ENCODE assay signal across 19 cellular contexts in the genomic region with DNA sequence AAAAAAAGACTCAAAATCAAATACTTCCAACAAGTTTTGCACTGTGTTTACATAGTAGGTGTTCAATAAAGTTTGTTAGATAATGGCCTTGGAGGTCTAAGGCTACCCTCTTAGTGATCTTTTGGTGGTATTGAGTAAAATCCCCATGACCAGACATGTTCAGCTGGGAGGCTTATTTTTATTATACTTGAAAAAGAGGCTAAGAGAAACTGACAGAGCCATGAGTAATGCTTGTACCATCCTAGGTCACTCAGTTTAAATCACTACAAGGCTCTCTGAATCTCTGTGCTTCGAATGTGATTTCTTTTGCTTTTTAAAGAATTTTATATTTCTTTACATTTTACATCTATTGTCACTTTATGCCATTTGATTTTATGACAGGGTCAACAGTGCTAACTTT.
DNase-seq lines count a peak whose midpoint lies in the region; ATAC-seq, FAIRE-seq and TF ChIP-seq lines count a peak whose summit lies in the region.
"Had no signal": no experiment of that assay in that cellular context is flagged by ENCODE, and none has a peak within 500 bp of the region (broad histone marks: within the 10 kb centered on the region; RNA-seq: fewer than 3 reads in every experiment).

No MANE protein-coding gene starts in this region.

- no peaks in the 10 kb centered on the region for H4K20me1 ChIP-seq in PC-3 (ENCODE audit: low read length)

- CTCF ChIA-PET in BJ (lab: Yijun Ruan, JAX): no interaction called here
- CTCF ChIA-PET in PC-3 (lab: Charles Lee): no interaction called here

- FAIRE-seq in bronchial epithelial cell (lab: Jason Lieb, UNC): no peak
- FAIRE-seq: GM12892 had no signal

- TF ChIP-seq CTCF in BJ (IDR thresholded peaks at IDR 0.05; ENCODE audit: insufficient read depth, low read depth, low read length) (no peak), PC-3 (conservative IDR thresholded peaks at IDR 0.05; ENCODE audit: low read depth, low read length) (no peak), bronchial epithelial cell (IDR thresholded peaks at IDR 0.05; ENCODE audit: insufficient read depth, low read length, severe bottlenecking) (no peak), mucosa of descending colon (IDR thresholded peaks at IDR 0.05) (no peak), adrenal gland (IDR thresholded peaks at IDR 0.05) (no peak)

- no peak overlapping the region for H3K4me2 ChIP-seq in PC-3 (ENCODE audit: low read length)

- ATAC-seq in PC-3 (peak; percentile 60; the same call in 1 of the 2 replicates), mucosa of descending colon (no peak), HG03520 (IDR thresholded peaks at IDR 0.05; ENCODE audit: unreplicated experiment) (no peak), GM21367 (IDR thresholded peaks at IDR 0.05; ENCODE audit: unreplicated experiment) (no peak)
- ATAC-seq: gastrocnemius medialis had no signal

- H3K9me3 ChIP-seq in PC-3 (ENCODE audit: low read length) (no peaks in the 10 kb centered on the region), mucosa of descending colon (no peaks in the 10 kb centered on the region), adrenal gland (replicated peaks in 1 of 3) (no peaks in the 10 kb centered on the region)
- H3K9me3 ChIP-seq: gastrocnemius medialis, spleen had no signal

- BruUV-seq in PC-3 (replicated peaks; lab: Mats Ljungman, UMichigan): no TSS peak

- no peak overlapping the region for H3K9ac ChIP-seq in PC-3 (ENCODE audit: low read length)

- no peak for TF ChIP-seq POLR2A in adrenal gland (IDR thresholded peaks at IDR 0.05)

- H2AFZ ChIP-seq in PC-3 (ENCODE audit: low read length): no peak overlapping the region

- H3K27me3 ChIP-seq in BJ (ENCODE audit: control insufficient read depth, insufficient read depth, low read length) (no peaks in the 10 kb centered on the region), PC-3 (ENCODE audit: low read length) (no peaks in the 10 kb centered on the region), bronchial epithelial cell (ENCODE audit: control insufficient read depth, insufficient read depth, low read length) (no peaks in the 10 kb centered on the region), adrenal gland (no peaks in the 10 kb centered on the region)
- H3K27me3 ChIP-seq: gastrocnemius medialis, spleen had no signal

- intact Hi-C loops in PC-3 (cut with micrococcal nuclease): loop anchor here (10.0 kb wide), 1 partner anchor 88 kb away; the partner anchor contains the start of gene TWIST1
- intact Hi-C loops in mucosa of descending colon (cut with DNase I, micrococcal nuclease): no loop called here
- intact Hi-C loops in adrenal gland (cut with DNase I): no loop called here

- no peaks in the 10 kb centered on the region for H3F3A ChIP-seq in PC-3 (ENCODE audit: low read length, unreplicated experiment)

- POLR2A ChIA-PET in BJ (lab: Charles Lee): no interaction called here
- POLR2A ChIA-PET in PC-3 (lab: Charles Lee; ENCODE audit: unreplicated experiment): no interaction called here

- H3K36me3 ChIP-seq in BJ (ENCODE audit: control insufficient read depth, insufficient read depth, low read length) (no peaks in the 10 kb centered on the region), PC-3 (ENCODE audit: low read depth, low read length) (no peaks in the 10 kb centered on the region), bronchial epithelial cell (ENCODE audit: control insufficient read depth, insufficient read depth, low read length) (no peaks in the 10 kb centered on the region), mucosa of descending colon (ENCODE audit: low read depth) (no peaks in the 10 kb centered on the region), adrenal gland (replicated peaks in 1 of 2) (no peaks in the 10 kb centered on the region)
- H3K36me3 ChIP-seq: gastrocnemius medialis, spleen had no signal

- H3K4me3 ChIP-seq in BJ (ENCODE audit: low read depth, low read length) (no peak overlapping the region), PC-3 (ENCODE audit: low read length) (no peak overlapping the region), bronchial epithelial cell (ENCODE audit: low read depth, low read length) (no peak overlapping the region), mucosa of descending colon (no peak overlapping the region), adrenal gland (no peak overlapping the region)
- H3K4me3 ChIP-seq: gastrocnemius medialis, spleen had no signal

- DNase-seq in BJ (ENCODE audit: low read depth) (peak; percentile 26), PC-3 (peak; percentile 23), bronchial epithelial cell (ENCODE audit: low read depth) (peak; percentile 88), iris pigment epithelial cell (ENCODE audit: low read depth) (peak; percentile 77), mucosa of descending colon (no peak), adrenal gland (no peak)
- DNase-seq: activated CD4-positive, alpha-beta T cell treated with anti-CD3 and anti-CD28 coated beads, Interleukin-2, amount 50 U/mL, for 4 hours; activated gamma-delta T cell treated with Interleukin-2 at 50 U/mL for 16 hours; endodermal cell; gastrocnemius medialis; kidney glomerular epithelial cell; NCI-H1930; NK-92 treated with Interleukin-12 subunit alpha and Interleukin-12 subunit beta, amount 100 ng/mL, for 24 hours; spleen; stimulated activated CD8-positive, alpha-beta memory T cell treated with anti-CD3 and anti-CD28 coated beads, Interleukin-4, amount 100 ng/mL, for 48 hours; T-helper 1 cell had no signal

- H3K4me1 ChIP-seq in PC-3 (ENCODE audit: insufficient read depth, low read length) (peaks cover 12% of the 10 kb centered on the region; the same call in 1 of the 2 replicates), mucosa of descending colon (ENCODE audit: low read depth) (no peaks in the 10 kb centered on the region), adrenal gland (replicated peaks in 1 of 2) (no peaks in the 10 kb centered on the region)
- H3K4me1 ChIP-seq: gastrocnemius medialis, spleen had no signal

- H3K27ac ChIP-seq in PC-3 (ENCODE audit: low read length): no peak overlapping the region
- H3K27ac ChIP-seq in adrenal gland: no peak overlapping the region
- H3K27ac ChIP-seq: gastrocnemius medialis, spleen had no signal

- no peaks in the 10 kb centered on the region for H3K79me2 ChIP-seq in PC-3 (ENCODE audit: low read length)

- 30 to 38% (median 35%) methylated on average over 1 of the region's 1 CpG for WGBS in adrenal gland, 4 donors

- H3K9me2 ChIP-seq in PC-3 (replicated peaks; ENCODE audit: low read length): no peaks in the 10 kb centered on the region

Comparison
In these comparisons a context has a peak if more than half of its experiments do, and no peak if none do; other contexts are left out.
1. DNase-seq: peak in BJ (single experiment), PC-3 (single experiment), bronchial epithelial cell (single experiment) and iris pigment epithelial cell (single experiment); none in mucosa of descending colon (0 of 3) and adrenal gland (0 of 7).